ENCODE assay signal across 13 cellular contexts in the genomic region with DNA sequence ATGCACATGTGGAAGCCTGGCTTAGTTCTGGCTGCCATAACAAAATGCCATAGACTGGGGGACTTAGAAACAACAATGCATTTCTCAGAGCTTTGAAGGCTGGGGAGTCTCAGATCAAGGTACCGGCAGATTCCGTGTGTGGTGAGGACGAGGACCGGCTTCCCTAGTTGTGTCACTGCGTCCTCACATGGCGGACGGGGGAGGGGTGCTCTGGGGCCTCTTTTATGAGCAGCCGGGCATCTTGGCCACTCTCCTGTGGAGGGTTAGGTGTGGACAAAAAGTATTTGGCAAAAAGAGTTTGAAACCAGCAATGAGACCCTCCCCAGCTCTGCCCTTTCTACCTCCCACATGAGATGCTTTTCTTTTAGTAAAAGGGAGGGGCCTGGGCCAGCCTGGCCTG.
A peak's percentile ranks its signal among the peaks of the same experiment; 100 is the strongest.
DNase-seq lines count a peak whose midpoint lies in the region; ATAC-seq and TF ChIP-seq lines count a peak whose summit lies in the region.
"Had no signal": no experiment of that assay in that cellular context is flagged by ENCODE, and none has a peak within 500 bp of the region (broad histone marks: within the 10 kb centered on the region; RNA-seq: fewer than 3 reads in every experiment).

No MANE protein-coding gene starts in this region.

- no peaks in the 10 kb centered on the region for H3K36me3 Mint-ChIP-seq in activated naive CD4-positive, alpha-beta T cell treated with anti-CD3 and anti-CD28 coated beads, Interleukin-2, amount 10 ng/mL, durations not matched to agents 7 days and 5 days
- H3K36me3 Mint-ChIP-seq in endodermal cell (ENCODE audit: low read depth): no peaks in the 10 kb centered on the region
- no peaks in the 10 kb centered on the region for H3K36me3 Mint-ChIP-seq in T-helper 2 cell treated with Interferon-gamma antibody and Interleukin-4, amounts not matched to agents 5 μg/mL and 100 μg/mL, for 36 hours (ENCODE audit: low read depth)
- H3K36me3 Mint-ChIP-seq: CD14-positive monocyte; CD8-positive, alpha-beta T cell had no signal

- H3K27me3 Mint-ChIP-seq in activated naive CD4-positive, alpha-beta T cell treated with anti-CD3 and anti-CD28 coated beads, Interleukin-2, amount 10 ng/mL, durations not matched to agents 7 days and 5 days: peaks cover 62% of the 10 kb centered on the region
- H3K27me3 Mint-ChIP-seq in endodermal cell (ENCODE audit: insufficient read depth): peaks cover 41% of the 10 kb centered on the region
- H3K27me3 Mint-ChIP-seq in T-helper 2 cell treated with Interferon-gamma antibody and Interleukin-4, amounts not matched to agents 5 μg/mL and 100 μg/mL, for 36 hours (ENCODE audit: low read depth): peaks cover 42% of the 10 kb centered on the region

- H3K27ac Mint-ChIP-seq in activated naive CD4-positive, alpha-beta T cell treated with anti-CD3 and anti-CD28 coated beads, Interleukin-2, amount 10 ng/mL, durations not matched to agents 7 days and 5 days: no peak overlapping the region
- no peak overlapping the region for H3K27ac Mint-ChIP-seq in endodermal cell
- H3K27ac Mint-ChIP-seq in T-helper 2 cell treated with Interferon-gamma antibody and Interleukin-4, amounts not matched to agents 5 μg/mL and 100 μg/mL, for 36 hours: no peak overlapping the region
- H3K27ac Mint-ChIP-seq: B cell; CD14-positive monocyte; CD8-positive, alpha-beta T cell; H9 had no signal

- peaks cover 10 to 69% (median 52%) of the 10 kb centered on the region in 10 experiments; a peak in 18 of 20 replicates for H3K4me1 ChIP-seq in BLaER1 treated with 17β-estradiol and CSF1 and Interleukin-3, amounts not matched to agents 10 nM and 100 nM
- H3K4me1 ChIP-seq in endodermal cell (ENCODE audit: control insufficient read depth, insufficient read depth, low read length): peaks cover 2% of the 10 kb centered on the region

- H3K4me3 ChIP-seq in BLaER1 treated with 17β-estradiol and CSF1 and Interleukin-3, amounts not matched to agents 10 nM and 100 nM: no peak overlapping the region
- no peak overlapping the region for H3K4me3 ChIP-seq in endodermal cell (ENCODE audit: low read length)

- peaks cover 0 to 27% (median 0%) of the 10 kb centered on the region in 11 experiments; a peak in 6 of 22 replicates for H4K20me1 ChIP-seq in BLaER1 treated with 17β-estradiol and CSF1 and Interleukin-3, amounts not matched to agents 10 nM and 100 nM

- CTCF ChIA-PET in activated naive CD4-positive, alpha-beta T cell treated with anti-CD3 and anti-CD28 coated beads, Interleukin-2, amount 10 ng/mL, durations not matched to agents 7 days and 5 days (lab: Charles Lee): interaction anchor here (0.7 to 4.8 kb wide), 5 partner anchors 11 to 473 kb away, joined by 3 to 38 read pairs (median 5); no protein-coding TSS in a partner anchor

- H3K9me3 Mint-ChIP-seq in activated naive CD4-positive, alpha-beta T cell treated with anti-CD3 and anti-CD28 coated beads, Interleukin-2, amount 10 ng/mL, durations not matched to agents 7 days and 5 days: no peaks in the 10 kb centered on the region
- H3K9me3 Mint-ChIP-seq in endodermal cell: no peaks in the 10 kb centered on the region
- H3K9me3 Mint-ChIP-seq in T-helper 2 cell treated with Interferon-gamma antibody and Interleukin-4, amounts not matched to agents 5 μg/mL and 100 μg/mL, for 36 hours: no peaks in the 10 kb centered on the region
- H3K9me3 Mint-ChIP-seq: CD8-positive, alpha-beta T cell; H9 had no signal

- no peaks in the 10 kb centered on the region for H3K36me3 ChIP-seq in BLaER1 treated with 17β-estradiol and CSF1 and Interleukin-3, amounts not matched to agents 10 nM and 100 nM
- no peaks in the 10 kb centered on the region for H3K36me3 ChIP-seq in endodermal cell (ENCODE audit: control insufficient read depth, insufficient read depth, low read length)

- H3K4me2 ChIP-seq in BLaER1 treated with 17β-estradiol and CSF1 and Interleukin-3, amounts not matched to agents 10 nM and 100 nM: peak overlapping the region in 6 of 11 experiments; percentile 33 to 94 (median 93); a peak in 10 of 22 replicates

- no peak overlapping the region for H3K4me3 Mint-ChIP-seq in activated naive CD4-positive, alpha-beta T cell treated with anti-CD3 and anti-CD28 coated beads, Interleukin-2, amount 10 ng/mL, durations not matched to agents 7 days and 5 days
- H3K4me3 Mint-ChIP-seq in endodermal cell: no peak overlapping the region
- no peak overlapping the region for H3K4me3 Mint-ChIP-seq in T-helper 2 cell treated with Interferon-gamma antibody and Interleukin-4, amounts not matched to agents 5 μg/mL and 100 μg/mL, for 36 hours
- H3K4me3 Mint-ChIP-seq: B cell had no signal

- H3K9ac ChIP-seq in BLaER1 treated with 17β-estradiol and CSF1 and Interleukin-3, amounts not matched to agents 10 nM and 100 nM: no peak overlapping the region
- H3K9ac ChIP-seq in endodermal cell (ENCODE audit: extremely low read depth, low read length, poor library complexity, severe bottlenecking): no peak overlapping the region
- H3K9ac ChIP-seq: GM23248, KMS-11 had no signal

- TF ChIP-seq CTCF in endodermal cell (conservative IDR thresholded peaks at IDR 0.05): no peak

- no peaks in the 10 kb centered on the region for H3K9me3 ChIP-seq in BLaER1 treated with 17β-estradiol and CSF1 and Interleukin-3, amounts not matched to agents 10 nM and 100 nM (replicated peaks in 1 of 11)
- H3K9me3 ChIP-seq in endodermal cell (ENCODE audit: control insufficient read depth, low read length): no peaks in the 10 kb centered on the region

- no peak overlapping the region for H3K27ac ChIP-seq in BLaER1 treated with 17β-estradiol and CSF1 and Interleukin-3, amounts not matched to agents 10 nM and 100 nM
- H3K27ac ChIP-seq in endodermal cell (ENCODE audit: low read depth, low read length): no peak overlapping the region
- H3K27ac ChIP-seq: GM23248, KMS-11 had no signal

- 90 to 96% methylated on average over 6 to 8 of the region's 8 CpGs for WGBS in endodermal cell (ENCODE audit: insufficient coverage in 1 of 2, insufficient read length in 1 of 2), 2 experiments

- no peak for ATAC-seq in GM18520 (IDR thresholded peaks at IDR 0.05; ENCODE audit: unreplicated experiment)

- H3K27me3 ChIP-seq in BLaER1 treated with 17β-estradiol and CSF1 and Interleukin-3, amounts not matched to agents 10 nM and 100 nM: peaks cover 33 to 79% (median 36%) of the 10 kb centered on the region in 11 experiments
- peaks cover 24% of the 10 kb centered on the region for H3K27me3 ChIP-seq in endodermal cell (ENCODE audit: control insufficient read depth, insufficient read depth, low read length, poor library complexity, severe bottlenecking)

- peaks cover 18% of the 10 kb centered on the region for H3K4me1 Mint-ChIP-seq in activated naive CD4-positive, alpha-beta T cell treated with anti-CD3 and anti-CD28 coated beads, Interleukin-2, amount 10 ng/mL, durations not matched to agents 7 days and 5 days
- peaks cover 8% of the 10 kb centered on the region for H3K4me1 Mint-ChIP-seq in endodermal cell
- H3K4me1 Mint-ChIP-seq in T-helper 2 cell treated with Interferon-gamma antibody and Interleukin-4, amounts not matched to agents 5 μg/mL and 100 μg/mL, for 36 hours (ENCODE audit: low read depth): peaks cover 12% of the 10 kb centered on the region

- peak; percentile 16 for DNase-seq in activated naive CD4-positive, alpha-beta T cell treated with anti-CD3 and anti-CD28 coated beads, Interleukin-2, amount 10 ng/mL, durations not matched to agents 7 days and 5 days
- no peak for DNase-seq in activated naive CD4-positive, alpha-beta T cell (lab: John Stamatoyannopoulos, UW)
- peak; percentile 49 for DNase-seq in endodermal cell
- no peak for DNase-seq in putamen (ENCODE audit: low spot score)
- DNase-seq in T-helper 2 cell treated with Interferon-gamma antibody and Interleukin-4, amounts not matched to agents 5 μg/mL and 100 μg/mL, for 36 hours (ENCODE audit: low spot score): no peak

Comparison
In these comparisons a context has a peak if more than half of its experiments do, and no peak if none do; other contexts are left out.
1. DNase-seq: peak in activated naive CD4-positive, alpha-beta T cell treated with anti-CD3 and anti-CD28 coated beads, Interleukin-2, amount 10 ng/mL, durations not matched to agents 7 days and 5 days (single experiment) and endodermal cell (single experiment); none in activated naive CD4-positive, alpha-beta T cell (0 of 4), putamen (single experiment) and T-helper 2 cell treated with Interferon-gamma antibody and Interleukin-4, amounts not matched to agents 5 μg/mL and 100 μg/mL, for 36 hours (single experiment).